ENCODE assay signal across 36 cellular contexts in the genomic region with DNA sequence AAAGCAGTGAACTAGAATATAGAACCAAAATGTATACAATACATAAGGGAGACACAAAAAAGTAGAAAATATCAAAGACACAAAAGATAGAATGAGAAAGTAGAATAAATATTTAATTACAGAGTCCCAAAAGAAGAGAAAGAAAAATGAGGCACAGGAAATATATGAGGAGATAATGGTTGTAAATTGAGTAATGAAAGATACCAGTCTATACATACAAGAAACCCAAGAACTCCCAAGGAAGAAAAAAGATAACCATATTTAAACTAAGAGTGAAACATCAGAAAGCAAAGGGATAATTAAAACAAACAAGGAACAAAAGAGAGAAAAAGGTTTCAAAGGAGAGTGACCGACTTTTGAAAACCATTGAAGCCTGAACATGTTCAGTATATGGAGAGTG. TPM values are rescaled to one million over a fixed set of nuclear protein-coding genes. Genes with fewer than 3 reads are reported as not detected.
"Had no signal": no experiment of that assay in that cellular context is flagged by ENCODE, and none has a peak within 500 bp of the region (broad histone marks: within the 10 kb centered on the region; RNA-seq: fewer than 3 reads in every experiment).

No MANE protein-coding gene starts in this region.

- H3K4me3 ChIP-seq: MG63 had no signal

- DNase-seq: Karpas-422, Kasumi-1, MG63, MM.1S, MV-4-11, NCI-H1048, NCI-H1092, NCI-H1092 treated with DMSO at 0.1 percent for 48 hours, NCI-H1105, NCI-H1105 treated with DMSO at 0.1 percent for 48 hours, NCI-H1417, NCI-H1417 treated with DMSO at 0.1 percent for 48 hours, NCI-H1436, NCI-H1436 treated with DMSO at 0.1 percent for 48 hours, NCI-H146, NCI-H1694, NCI-H1694 treated with DMSO at 0.1 percent for 48 hours, NCI-H187, NCI-H187 treated with DMSO at 0.1 percent for 48 hours, NCI-H1930, NCI-H2029, NCI-H2029 treated with DMSO at 0.1 percent for 48 hours, NCI-H2081, NCI-H2081 treated with DMSO at 0.1 percent for 48 hours, NCI-H2107, NCI-H2171, NCI-H2171 treated with DMSO at 0.1 percent for 48 hours, NCI-H2227 treated with DMSO at 0.1 percent for 48 hours, NCI-H226, NCI-H345, NCI-H446, NCI-H446 treated with DMSO at 0.1 percent for 48 hours, NCI-H510A, NCI-H510A treated with DMSO at 0.1 percent for 48 hours, NCI-H524 had no signal

- H3K36me3 ChIP-seq: MG63 had no signal

- H3K9me3 ChIP-seq: MG63 had no signal

RNA-seq across cellular contexts. Expression of gene CPEB1, which starts 47.3 kb away (rescaled TPM):
- total RNA-seq: MCF 10A had no signal
